16 cellular contexts compared by ENCODE assay signal in genomic region chr1:40808909-40809308, GRCh38. TPM values are rescaled to one million over a fixed set of nuclear protein-coding genes. Genes with fewer than 3 reads are reported as not detected.
DNase-seq lines count a peak whose midpoint lies in the region; ATAC-seq, FAIRE-seq and TF ChIP-seq lines count a peak whose summit lies in the region.
"Had no signal": no experiment of that assay in that cellular context is flagged by ENCODE, and none has a peak within 500 bp of the region (broad histone marks: within the 10 kb centered on the region; RNA-seq: fewer than 3 reads in every experiment).

No MANE protein-coding gene starts in this region.

- H3K4me3 Mint-ChIP-seq in activated CD4-positive, alpha-beta memory T cell treated with anti-CD3 and anti-CD28 coated beads for 36 hours: no peak overlapping the region
- H3K4me3 Mint-ChIP-seq in activated CD4-positive, alpha-beta memory T cell treated with anti-CD3 and anti-CD28 coated beads, Interleukin-2, amount 10 ng/mL, durations not matched to agents 7 days and 5 days: no peak overlapping the region
- no peak overlapping the region for H3K4me3 Mint-ChIP-seq in activated B cell treated with CpG ODN at 0.5 μM for 24 hours
- H3K4me3 Mint-ChIP-seq in nephron: peak overlapping the region in 1 of 3 experiments; percentile 5
- H3K4me3 Mint-ChIP-seq: activated CD8-positive, alpha-beta memory T cell treated with anti-CD3 and anti-CD28 coated beads, Interleukin-2, amount 10 ng/mL, durations not matched to agents 7 days and 5 days had no signal

- DNase-seq in activated CD4-positive, alpha-beta memory T cell treated with anti-CD3 and anti-CD28 coated beads for 36 hours: no peak
- no peak for DNase-seq in activated CD4-positive, alpha-beta memory T cell treated with anti-CD3 and anti-CD28 coated beads, Interleukin-2, amount 10 ng/mL, durations not matched to agents 7 days and 5 days
- no peak for DNase-seq in GM12892 (ENCODE audit: insufficient read length)
- no peak for DNase-seq in activated B cell treated with CpG ODN at 0.5 μM for 24 hours
- no peak for DNase-seq in RPMI8226
- no peak for DNase-seq in NCI-H345 treated with DMSO at 0.1 percent for 48 hours (lab: John Stamatoyannopoulos, UW; ENCODE audit: unreplicated experiment)
- DNase-seq: activated CD8-positive, alpha-beta memory T cell treated with anti-CD3 and anti-CD28 coated beads, Interleukin-2, amount 10 ng/mL, durations not matched to agents 7 days and 5 days; NCI-H1105 treated with DMSO at 0.1 percent for 48 hours; NCI-H2171; right lobe of liver; T-helper 9 cell had no signal

- ATAC-seq in activated B cell treated with CpG ODN at 0.5 μM for 24 hours (ENCODE audit: low read depth) (peak; percentile 11), HG02642 (IDR thresholded peaks at IDR 0.05; ENCODE audit: poor library complexity, unreplicated experiment) (no peak)

- no peaks in the 10 kb centered on the region for H3K27me3 Mint-ChIP-seq in activated CD4-positive, alpha-beta memory T cell treated with anti-CD3 and anti-CD28 coated beads for 36 hours
- peaks cover 8% of the 10 kb centered on the region for H3K27me3 Mint-ChIP-seq in activated CD4-positive, alpha-beta memory T cell treated with anti-CD3 and anti-CD28 coated beads, Interleukin-2, amount 10 ng/mL, durations not matched to agents 7 days and 5 days
- H3K27me3 Mint-ChIP-seq in activated B cell treated with CpG ODN at 0.5 μM for 24 hours (no peaks in the 10 kb centered on the region), nephron (ENCODE audit: low read depth) (peaks cover 9% of the 10 kb centered on the region)

- H3K27ac Mint-ChIP-seq in activated CD4-positive, alpha-beta memory T cell treated with anti-CD3 and anti-CD28 coated beads for 36 hours: peak overlapping the region; percentile 78
- H3K27ac Mint-ChIP-seq in activated CD4-positive, alpha-beta memory T cell treated with anti-CD3 and anti-CD28 coated beads, Interleukin-2, amount 10 ng/mL, durations not matched to agents 7 days and 5 days: no peak overlapping the region
- H3K27ac Mint-ChIP-seq in activated B cell treated with CpG ODN at 0.5 μM for 24 hours (peak overlapping the region; percentile 68), nephron (peak overlapping the region; percentile 71 to 78 (median 78))

- POLR2A ChIA-PET in activated CD4-positive, alpha-beta memory T cell treated with anti-CD3 and anti-CD28 coated beads for 36 hours (lab: Charles Lee): no interaction called here
- POLR2A ChIA-PET in activated CD4-positive, alpha-beta memory T cell treated with anti-CD3 and anti-CD28 coated beads, Interleukin-2, amount 10 ng/mL, durations not matched to agents 7 days and 5 days (lab: Charles Lee): no interaction called here
- POLR2A ChIA-PET in activated B cell treated with CpG ODN at 0.5 μM for 24 hours (lab: Charles Lee): interaction anchor here (1.0 to 1.4 kb wide), 2 partner anchors 10 to 118 kb away, joined by 3 to 5 read pairs; partner anchors contain the start of gene NFYC

- no peak for TF ChIP-seq POLR2A in GM12892 (IDR thresholded peaks at IDR 0.05; ENCODE audit: low read depth, low read length)

- TF ChIP-seq CTCF in activated B cell treated with CpG ODN at 0.5 μM for 24 hours (IDR thresholded peaks at IDR 0.05): no peak
- TF ChIP-seq CTCF in nephron (IDR thresholded peaks at IDR 0.05; ENCODE audit: unreplicated experiment in 3 of 3): no peak

- CTCF ChIA-PET in activated CD4-positive, alpha-beta memory T cell treated with anti-CD3 and anti-CD28 coated beads for 36 hours (lab: Charles Lee): interaction anchor here (0.6 to 1.3 kb wide), 3 partner anchors 35 to 175 kb away, joined by 3 to 5 read pairs (median 3); no protein-coding TSS in a partner anchor
- CTCF ChIA-PET in activated CD4-positive, alpha-beta memory T cell treated with anti-CD3 and anti-CD28 coated beads, Interleukin-2, amount 10 ng/mL, durations not matched to agents 7 days and 5 days (lab: Charles Lee): interaction anchor here (1.0 kb wide), 1 partner anchor 34 kb away, joined by 3 read pairs; no protein-coding TSS in a partner anchor
- CTCF ChIA-PET in activated B cell treated with CpG ODN at 0.5 μM for 24 hours (lab: Charles Lee): no interaction called here

- peak; percentile 85 for FAIRE-seq in GM12892 (lab: Jason Lieb, UNC)
- FAIRE-seq: endometrium, frontal cortex, H1 had no signal

- intact Hi-C loops in activated CD4-positive, alpha-beta memory T cell treated with anti-CD3 and anti-CD28 coated beads for 36 hours (cut with micrococcal nuclease): no loop called here
- intact Hi-C loops in activated B cell treated with CpG ODN at 0.5 μM for 24 hours (cut with micrococcal nuclease): loop anchor here (1.0 to 5.0 kb wide), 2 partner anchors 9 to 37 kb away; no protein-coding TSS in a partner anchor

- peaks cover 3% of the 10 kb centered on the region for H3K9me3 Mint-ChIP-seq in activated CD4-positive, alpha-beta memory T cell treated with anti-CD3 and anti-CD28 coated beads for 36 hours
- no peaks in the 10 kb centered on the region for H3K9me3 Mint-ChIP-seq in activated CD4-positive, alpha-beta memory T cell treated with anti-CD3 and anti-CD28 coated beads, Interleukin-2, amount 10 ng/mL, durations not matched to agents 7 days and 5 days
- H3K9me3 Mint-ChIP-seq in activated B cell treated with CpG ODN at 0.5 μM for 24 hours: no peaks in the 10 kb centered on the region
- H3K9me3 Mint-ChIP-seq in nephron: no peaks in the 10 kb centered on the region

- H3K4me1 Mint-ChIP-seq in activated CD4-positive, alpha-beta memory T cell treated with anti-CD3 and anti-CD28 coated beads for 36 hours (ENCODE audit: low read depth): peaks cover 19% of the 10 kb centered on the region
- peaks cover 22% of the 10 kb centered on the region for H3K4me1 Mint-ChIP-seq in activated CD4-positive, alpha-beta memory T cell treated with anti-CD3 and anti-CD28 coated beads, Interleukin-2, amount 10 ng/mL, durations not matched to agents 7 days and 5 days
- H3K4me1 Mint-ChIP-seq in activated B cell treated with CpG ODN at 0.5 μM for 24 hours: peaks cover 27% of the 10 kb centered on the region
- peaks cover 42% of the 10 kb centered on the region for H3K4me1 Mint-ChIP-seq in nephron

- H3K36me3 Mint-ChIP-seq in activated CD4-positive, alpha-beta memory T cell treated with anti-CD3 and anti-CD28 coated beads for 36 hours: no peaks in the 10 kb centered on the region
- H3K36me3 Mint-ChIP-seq in activated CD4-positive, alpha-beta memory T cell treated with anti-CD3 and anti-CD28 coated beads, Interleukin-2, amount 10 ng/mL, durations not matched to agents 7 days and 5 days (ENCODE audit: low read depth): no peaks in the 10 kb centered on the region
- H3K36me3 Mint-ChIP-seq in activated B cell treated with CpG ODN at 0.5 μM for 24 hours (ENCODE audit: low read depth) (no peaks in the 10 kb centered on the region), nephron (ENCODE audit: low read depth) (no peaks in the 10 kb centered on the region)
- H3K36me3 Mint-ChIP-seq: activated CD8-positive, alpha-beta memory T cell treated with anti-CD3 and anti-CD28 coated beads, Interleukin-2, amount 10 ng/mL, durations not matched to agents 7 days and 5 days had no signal

RNA-seq across cellular contexts. Expression of gene KCNQ4, which starts 25.3 kb away (rescaled TPM):
- total RNA-seq in activated CD4-positive, alpha-beta memory T cell treated with anti-CD3 and anti-CD28 coated beads for 36 hours: under 1 TPM; 0.45 to 0.53 TPM
- total RNA-seq in activated CD4-positive, alpha-beta memory T cell treated with anti-CD3 and anti-CD28 coated beads, Interleukin-2, amount 10 ng/mL, durations not matched to agents 7 days and 5 days: under 1 TPM; 0.45 to 0.60 TPM
- polyA plus RNA-seq in GM12892 (2012; ENCODE audit: missing spikeins): 0.17 TPM
- total RNA-seq in activated B cell treated with CpG ODN at 0.5 μM for 24 hours: 0.20 and 0.27 TPM in 2 replicates

RNA-seq across cellular contexts. Expression of gene CITED4, which starts 53.3 kb away (rescaled TPM):
- total RNA-seq in activated CD4-positive, alpha-beta memory T cell treated with anti-CD3 and anti-CD28 coated beads for 36 hours: 1 to 10 TPM; 1.9 to 2.1 TPM
- total RNA-seq in activated CD4-positive, alpha-beta memory T cell treated with anti-CD3 and anti-CD28 coated beads, Interleukin-2, amount 10 ng/mL, durations not matched to agents 7 days and 5 days: 1 to 10 TPM; 6.9 to 7.9 TPM
- polyA plus RNA-seq in GM12892 (2012; ENCODE audit: missing spikeins): not detected
- total RNA-seq in activated B cell treated with CpG ODN at 0.5 μM for 24 hours: 0.54 and 0.98 TPM in 2 replicates
